ENCODE assay signal across 9 cellular contexts in the genomic region with DNA sequence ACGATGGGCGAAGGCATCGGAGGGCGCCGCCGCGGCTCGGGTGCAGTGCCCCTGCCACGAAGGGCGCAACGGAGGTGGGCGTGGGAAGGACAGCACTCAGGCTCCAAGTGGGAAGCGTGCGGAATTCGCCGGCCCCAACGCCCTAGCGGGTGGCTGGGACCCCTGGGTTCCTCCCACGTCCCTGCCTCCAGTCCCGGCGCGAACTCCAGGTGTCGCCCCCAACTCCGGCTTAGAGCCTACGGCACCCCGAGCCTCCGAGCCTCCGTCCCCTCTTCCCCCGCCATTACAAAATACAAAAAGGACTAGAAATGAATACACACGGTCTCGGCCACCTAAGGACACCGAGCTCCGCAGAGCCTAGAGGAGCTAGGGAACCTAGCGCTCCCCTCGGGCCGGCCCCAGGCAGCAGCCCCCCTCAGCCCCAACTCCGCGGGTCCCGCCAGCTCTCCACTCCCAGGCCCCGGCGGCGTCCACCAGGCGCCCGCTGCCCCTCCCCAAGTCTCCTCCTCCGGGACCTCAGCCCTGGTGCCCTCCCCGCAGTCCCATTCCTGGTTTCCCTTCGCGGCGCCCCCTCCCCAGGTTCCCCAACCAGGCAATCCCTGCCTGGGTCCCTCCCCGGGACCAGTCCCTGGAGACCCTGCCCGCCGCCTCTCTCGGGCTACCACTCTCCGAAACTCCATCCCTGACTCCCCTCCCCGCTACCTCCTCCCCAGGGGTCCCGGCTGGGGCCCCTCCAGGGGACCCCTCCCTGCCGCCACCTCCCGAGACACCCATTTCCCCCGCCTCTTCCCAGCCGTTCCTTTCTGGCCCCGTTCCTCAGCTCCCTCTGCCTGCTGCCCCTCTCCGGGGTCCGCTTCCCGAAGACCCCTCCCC. TPM values are rescaled to one million over a fixed set of nuclear protein-coding genes. Genes with fewer than 3 reads are reported as not detected.
A peak's percentile ranks its signal among the peaks of the same experiment; 100 is the strongest.
DNase-seq lines count a peak whose midpoint lies in the region; ATAC-seq and TF ChIP-seq lines count a peak whose summit lies in the region.
"Had no signal": no experiment of that assay in that cellular context is flagged by ENCODE, and none has a peak within 500 bp of the region (broad histone marks: within the 10 kb centered on the region; RNA-seq: fewer than 3 reads in every experiment).

No MANE protein-coding gene starts in this region.

- ATAC-seq in SK-N-SH treated with all-trans-retinoic acid at 6 μM for 48 hours = peak; percentile 72
- peak; percentile 3 for ATAC-seq in foreskin keratinocyte
- ATAC-seq in GM19023 (IDR thresholded peaks at IDR 0.05; ENCODE audit: unreplicated experiment) = no peak
- ATAC-seq in GM21529 (IDR thresholded peaks at IDR 0.05; ENCODE audit: unreplicated experiment) = no peak

- 2% methylated on average over 60 of the region's 64 CpGs for WGBS in prostate gland

- intact Hi-C loops in prostate gland (cut with DNase I) = no loop called here

- TF ChIP-seq CTCF in foreskin keratinocyte (conservative IDR thresholded peaks at IDR 0.05) (peak; percentile 5), prostate gland (IDR thresholded peaks at IDR 0.05) (no peak)

- TF ChIP-seq POLR2A in prostate gland (IDR thresholded peaks at IDR 0.05) = peak; percentile 27

- H3K27ac ChIP-seq in foreskin keratinocyte (peak overlapping the region; percentile 98), prostate gland (no peak overlapping the region)

- no peaks in the 10 kb centered on the region for H3K9me3 ChIP-seq in prostate gland

- no peaks in the 10 kb centered on the region for H3K36me3 ChIP-seq in prostate gland

- H3K27me3 ChIP-seq in foreskin keratinocyte (no peaks in the 10 kb centered on the region), prostate gland (replicated peaks; ENCODE audit: insufficient read depth) (peaks cover 17% of the 10 kb centered on the region)

- H3K4me1 ChIP-seq in foreskin keratinocyte (peaks cover 28% of the 10 kb centered on the region), prostate gland (replicated peaks) (peaks cover 13% of the 10 kb centered on the region)

- H3K4me3 ChIP-seq in prostate gland = peak overlapping the region; percentile 36 to 45

- DNase-seq in D341Med (ENCODE audit: low spot score) (peak; percentile 61), foreskin keratinocyte (peak in 1 of 2 donors; percentile 8), prostate gland (ENCODE audit: low spot score) (no peak), SHP77 (lab: John Stamatoyannopoulos, UW) (no peak), RPMI8226 (no peak)

TF ChIP-seq in SK-N-SH treated with all-trans-retinoic acid at 6 μM for 48 hours, 23 proteins besides CTCF, POLR2A, EP300 and RAD21:
- TF ChIP-seq OSR1 (CRISPR knock-in tag; IDR thresholded peaks at IDR 0.05) (no peak), GLIS3 (CRISPR knock-in tag; IDR thresholded peaks at IDR 0.05) (no peak), ZNF565 (CRISPR knock-in tag; conservative IDR thresholded peaks at IDR 0.05; ENCODE audit: low read depth) (no peak), ZFP3 (CRISPR knock-in tag; IDR thresholded peaks at IDR 0.05) (no peak), CSDC2 (CRISPR knock-in tag; IDR thresholded peaks at IDR 0.05) (no peak), TSHZ2 (CRISPR knock-in tag; IDR thresholded peaks at IDR 0.05) (no peak), ZNF8 (CRISPR knock-in tag; IDR thresholded peaks at IDR 0.05) (no peak), PATZ1 (CRISPR knock-in tag; IDR thresholded peaks at IDR 0.05; ENCODE audit: borderline replicate concordance) (no peak), TCF4 (CRISPR knock-in tag; IDR thresholded peaks at IDR 0.05; ENCODE audit: borderline replicate concordance) (no peak), RARB (CRISPR knock-in tag; IDR thresholded peaks at IDR 0.05) (no peak), ZFP30 (CRISPR knock-in tag; IDR thresholded peaks at IDR 0.05) (no peak), PPARA (CRISPR knock-in tag; IDR thresholded peaks at IDR 0.05; ENCODE audit: borderline replicate concordance) (no peak), SNAI2 (CRISPR knock-in tag; IDR thresholded peaks at IDR 0.05) (no peak), ZC3H10 (CRISPR knock-in tag; IDR thresholded peaks at IDR 0.05) (no peak), CREB5 (CRISPR knock-in tag; IDR thresholded peaks at IDR 0.05; ENCODE audit: low read depth) (no peak), TOX (CRISPR knock-in tag; IDR thresholded peaks at IDR 0.05; ENCODE audit: borderline replicate concordance) (no peak)
- TF ChIP-seq, protein P1, sequence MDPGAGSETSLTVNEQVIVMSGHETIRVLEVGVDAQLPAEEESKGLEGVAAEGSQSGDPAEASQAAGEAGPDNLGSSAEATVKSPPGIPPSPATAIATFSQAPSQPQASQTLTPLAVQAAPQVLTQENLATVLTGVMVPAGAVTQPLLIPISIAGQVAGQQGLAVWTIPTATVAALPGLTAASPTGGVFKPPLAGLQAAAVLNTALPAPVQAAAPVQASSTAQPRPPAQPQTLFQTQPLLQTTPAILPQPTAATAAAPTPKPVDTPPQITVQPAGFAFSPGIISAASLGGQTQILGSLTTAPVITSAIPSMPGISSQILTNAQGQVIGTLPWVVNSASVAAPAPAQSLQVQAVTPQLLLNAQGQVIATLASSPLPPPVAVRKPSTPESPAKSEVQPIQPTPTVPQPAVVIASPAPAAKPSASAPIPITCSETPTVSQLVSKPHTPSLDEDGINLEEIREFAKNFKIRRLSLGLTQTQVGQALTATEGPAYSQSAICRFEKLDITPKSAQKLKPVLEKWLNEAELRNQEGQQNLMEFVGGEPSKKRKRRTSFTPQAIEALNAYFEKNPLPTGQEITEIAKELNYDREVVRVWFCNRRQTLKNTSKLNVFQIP (CRISPR knock-in tag; IDR thresholded peaks at IDR 0.05; ENCODE audit: borderline replicate concordance, low read depth) = no peak

RNA-seq across cellular contexts. Expression of gene CYP27C1, which starts 1.0 kb away (rescaled TPM):
- 5.9 and 6.4 TPM in 2 replicates for total RNA-seq in foreskin keratinocyte
- 4.1 and 5.1 TPM in 2 replicates for polyA plus RNA-seq in foreskin keratinocyte
- 1 to 10 TPM in 1 of 2 donors, not detected in 1; 1.8 TPM for total RNA-seq in prostate gland
- total RNA-seq: pulmonary artery endothelial cell had no signal

Comparison
In these comparisons a context has a peak if more than half of its experiments do, and no peak if none do; other contexts are left out.
1. ATAC-seq: peak in SK-N-SH treated with all-trans-retinoic acid at 6 μM for 48 hours (single experiment) and foreskin keratinocyte (single experiment); none in GM19023 (single experiment) and GM21529 (single experiment).